In the genomic region with DNA sequence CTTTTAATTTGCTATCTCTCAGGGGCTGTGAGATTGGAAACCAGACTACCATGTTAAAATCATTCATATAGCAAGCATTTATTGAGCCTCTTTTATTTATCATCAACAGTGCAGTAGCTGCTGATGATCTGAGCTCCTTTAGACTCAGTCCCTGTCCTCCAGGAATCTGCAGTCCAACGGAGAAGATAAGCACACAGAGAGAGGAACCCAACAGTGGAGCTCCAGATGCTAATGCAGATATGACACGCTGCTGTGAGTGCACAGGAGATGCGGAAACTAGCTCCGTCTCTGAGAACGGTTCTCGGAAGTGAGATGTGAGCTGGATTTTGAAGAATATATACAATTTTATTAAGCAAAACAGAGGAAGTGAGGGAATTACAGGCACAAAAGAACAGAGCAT, we compare ENCODE assay signal across 1 cellular context.
TF ChIP-seq lines count a peak whose summit lies in the region.

No MANE protein-coding gene starts in this region.

TF ChIP-seq in K562, 482 proteins besides CTCF, POLR2A, EP300 and RAD21 (continued from another document and continues in another):
- no peak for TF ChIP-seq HOMEZ (CRISPR knock-in tag; IDR thresholded peaks at IDR 0.05)
- TF ChIP-seq ZBTB1 (CRISPR knock-in tag; IDR thresholded peaks at IDR 0.05; ENCODE audit: borderline replicate concordance, low read depth) = no peak
- TF ChIP-seq, protein P1, sequence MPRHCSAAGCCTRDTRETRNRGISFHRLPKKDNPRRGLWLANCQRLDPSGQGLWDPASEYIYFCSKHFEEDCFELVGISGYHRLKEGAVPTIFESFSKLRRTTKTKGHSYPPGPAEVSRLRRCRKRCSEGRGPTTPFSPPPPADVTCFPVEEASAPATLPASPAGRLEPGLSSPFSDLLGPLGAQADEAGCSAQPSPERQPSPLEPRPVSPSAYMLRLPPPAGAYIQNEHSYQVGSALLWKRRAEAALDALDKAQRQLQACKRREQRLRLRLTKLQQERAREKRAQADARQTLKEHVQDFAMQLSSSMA (CRISPR knock-in tag; IDR thresholded peaks at IDR 0.05) = no peak
- no peak for TF ChIP-seq PTTG1 (tag; IDR thresholded peaks at IDR 0.05; ENCODE audit: low read depth)
- peak; percentile 99 for TF ChIP-seq CBFA2T3 (IDR thresholded peaks at IDR 0.05)
- TF ChIP-seq ZNF79 (CRISPR knock-in tag; IDR thresholded peaks at IDR 0.05; ENCODE audit: low read depth) = no peak
- TF ChIP-seq, protein P2, sequence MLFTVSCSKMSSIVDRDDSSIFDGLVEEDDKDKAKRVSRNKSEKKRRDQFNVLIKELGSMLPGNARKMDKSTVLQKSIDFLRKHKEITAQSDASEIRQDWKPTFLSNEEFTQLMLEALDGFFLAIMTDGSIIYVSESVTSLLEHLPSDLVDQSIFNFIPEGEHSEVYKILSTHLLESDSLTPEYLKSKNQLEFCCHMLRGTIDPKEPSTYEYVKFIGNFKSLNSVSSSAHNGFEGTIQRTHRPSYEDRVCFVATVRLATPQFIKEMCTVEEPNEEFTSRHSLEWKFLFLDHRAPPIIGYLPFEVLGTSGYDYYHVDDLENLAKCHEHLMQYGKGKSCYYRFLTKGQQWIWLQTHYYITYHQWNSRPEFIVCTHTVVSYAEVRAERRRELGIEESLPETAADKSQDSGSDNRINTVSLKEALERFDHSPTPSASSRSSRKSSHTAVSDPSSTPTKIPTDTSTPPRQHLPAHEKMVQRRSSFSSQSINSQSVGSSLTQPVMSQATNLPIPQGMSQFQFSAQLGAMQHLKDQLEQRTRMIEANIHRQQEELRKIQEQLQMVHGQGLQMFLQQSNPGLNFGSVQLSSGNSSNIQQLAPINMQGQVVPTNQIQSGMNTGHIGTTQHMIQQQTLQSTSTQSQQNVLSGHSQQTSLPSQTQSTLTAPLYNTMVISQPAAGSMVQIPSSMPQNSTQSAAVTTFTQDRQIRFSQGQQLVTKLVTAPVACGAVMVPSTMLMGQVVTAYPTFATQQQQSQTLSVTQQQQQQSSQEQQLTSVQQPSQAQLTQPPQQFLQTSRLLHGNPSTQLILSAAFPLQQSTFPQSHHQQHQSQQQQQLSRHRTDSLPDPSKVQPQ (CRISPR knock-in tag; IDR thresholded peaks at IDR 0.05; ENCODE audit: borderline replicate concordance) = no peak
- TF ChIP-seq, protein P3, sequence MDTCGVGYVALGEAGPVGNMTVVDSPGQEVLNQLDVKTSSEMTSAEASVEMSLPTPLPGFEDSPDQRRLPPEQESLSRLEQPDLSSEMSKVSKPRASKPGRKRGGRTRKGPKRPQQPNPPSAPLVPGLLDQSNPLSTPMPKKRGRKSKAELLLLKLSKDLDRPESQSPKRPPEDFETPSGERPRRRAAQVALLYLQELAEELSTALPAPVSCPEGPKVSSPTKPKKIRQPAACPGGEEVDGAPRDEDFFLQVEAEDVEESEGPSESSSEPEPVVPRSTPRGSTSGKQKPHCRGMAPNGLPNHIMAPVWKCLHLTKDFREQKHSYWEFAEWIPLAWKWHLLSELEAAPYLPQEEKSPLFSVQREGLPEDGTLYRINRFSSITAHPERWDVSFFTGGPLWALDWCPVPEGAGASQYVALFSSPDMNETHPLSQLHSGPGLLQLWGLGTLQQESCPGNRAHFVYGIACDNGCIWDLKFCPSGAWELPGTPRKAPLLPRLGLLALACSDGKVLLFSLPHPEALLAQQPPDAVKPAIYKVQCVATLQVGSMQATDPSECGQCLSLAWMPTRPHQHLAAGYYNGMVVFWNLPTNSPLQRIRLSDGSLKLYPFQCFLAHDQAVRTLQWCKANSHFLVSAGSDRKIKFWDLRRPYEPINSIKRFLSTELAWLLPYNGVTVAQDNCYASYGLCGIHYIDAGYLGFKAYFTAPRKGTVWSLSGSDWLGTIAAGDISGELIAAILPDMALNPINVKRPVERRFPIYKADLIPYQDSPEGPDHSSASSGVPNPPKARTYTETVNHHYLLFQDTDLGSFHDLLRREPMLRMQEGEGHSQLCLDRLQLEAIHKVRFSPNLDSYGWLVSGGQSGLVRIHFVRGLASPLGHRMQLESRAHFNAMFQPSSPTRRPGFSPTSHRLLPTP (IDR thresholded peaks at IDR 0.05; ENCODE audit: borderline replicate concordance, extremely low read depth, insufficient read length) = no peak
- peak; percentile 76 for TF ChIP-seq MBD2 (IDR thresholded peaks at IDR 0.05; ENCODE audit: borderline replicate concordance, low read depth)
- no peak for TF ChIP-seq HMG20B (CRISPR knock-in tag; IDR thresholded peaks at IDR 0.05)
- peak; percentile 72 for TF ChIP-seq ZFP36 (IDR thresholded peaks at IDR 0.05; ENCODE audit: low read depth, low read length, partially characterized antibody)
- peak; percentile 89 for TF ChIP-seq CXXC5 (CRISPR knock-in tag; IDR thresholded peaks at IDR 0.05)
- no peak for TF ChIP-seq LARP7 (IDR thresholded peaks at IDR 0.05)
- no peak for TF ChIP-seq TRIM25 (IDR thresholded peaks at IDR 0.05; ENCODE audit: borderline replicate concordance)
- no peak for TF ChIP-seq PRPF4 (IDR thresholded peaks at IDR 0.05; ENCODE audit: insufficient read depth, low read depth, low read length, poor library complexity, severe bottlenecking)
- TF ChIP-seq MCM3 (IDR thresholded peaks at IDR 0.05) = no peak
- TF ChIP-seq, protein P4, sequence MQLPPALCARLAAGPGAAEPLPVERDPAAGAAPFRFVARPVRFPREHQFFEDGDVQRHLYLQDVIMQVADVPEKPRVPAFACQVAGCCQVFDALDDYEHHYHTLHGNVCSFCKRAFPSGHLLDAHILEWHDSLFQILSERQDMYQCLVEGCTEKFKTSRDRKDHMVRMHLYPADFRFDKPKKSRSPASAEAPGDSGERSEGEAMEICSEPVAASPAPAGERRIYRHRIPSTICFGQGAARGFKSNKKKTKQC (CRISPR knock-in tag; IDR thresholded peaks at IDR 0.05) = no peak
- TF ChIP-seq JUND (IDR thresholded peaks at IDR 0.05; ENCODE audit: borderline replicate concordance, low read depth, low read length) = peak; percentile 84
- TF ChIP-seq JUND (tag; IDR thresholded peaks at IDR 0.05; ENCODE audit: borderline replicate concordance, low read depth, low read length) = no peak; the same call in 2 of the 3 replicates
- no peak for TF ChIP-seq ZKSCAN3 (CRISPR knock-in tag; IDR thresholded peaks at IDR 0.05)
- peak; percentile 81 for TF ChIP-seq ELF1 (tag; IDR thresholded peaks at IDR 0.05)
- TF ChIP-seq GATAD2A (IDR thresholded peaks at IDR 0.05) = 0 out of 2 replicates have a peak, but pooled peaks have one; percentile 61
- TF ChIP-seq NR4A1 (CRISPR knock-in tag; IDR thresholded peaks at IDR 0.05) = no peak
- TF ChIP-seq NR4A1 (tag; IDR thresholded peaks at IDR 0.05) = no peak
- TF ChIP-seq HES1 (IDR thresholded peaks at IDR 0.05; ENCODE audit: low read depth) = no peak
- peak; percentile 94 for TF ChIP-seq NBN (IDR thresholded peaks at IDR 0.05; ENCODE audit: low read depth)
- TF ChIP-seq ZHX1 (conservative IDR thresholded peaks at IDR 0.05; ENCODE audit: low read length) = no peak
- no peak for TF ChIP-seq ZNF384 (IDR thresholded peaks at IDR 0.05; ENCODE audit: low read depth, low read length)
- TF ChIP-seq, protein P5, sequence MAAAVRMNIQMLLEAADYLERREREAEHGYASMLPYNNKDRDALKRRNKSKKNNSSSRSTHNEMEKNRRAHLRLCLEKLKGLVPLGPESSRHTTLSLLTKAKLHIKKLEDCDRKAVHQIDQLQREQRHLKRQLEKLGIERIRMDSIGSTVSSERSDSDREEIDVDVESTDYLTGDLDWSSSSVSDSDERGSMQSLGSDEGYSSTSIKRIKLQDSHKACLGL (CRISPR knock-in tag; IDR thresholded peaks at IDR 0.05; ENCODE audit: borderline replicate concordance, poor library complexity, severe bottlenecking) = no peak
- TF ChIP-seq BCL6 (CRISPR knock-in tag; IDR thresholded peaks at IDR 0.05) = no peak
- TF ChIP-seq ZNF165 (CRISPR knock-in tag; IDR thresholded peaks at IDR 0.05; ENCODE audit: borderline replicate concordance) = no peak
- TF ChIP-seq ZNF146 (CRISPR knock-in tag; IDR thresholded peaks at IDR 0.05; ENCODE audit: unreplicated experiment) = no peak
- TF ChIP-seq PHF20 (IDR thresholded peaks at IDR 0.05; ENCODE audit: partially characterized antibody) = no peak
- TF ChIP-seq ZNF3 (CRISPR knock-in tag; IDR thresholded peaks at IDR 0.05) = no peak
- TF ChIP-seq HLTF (IDR thresholded peaks at IDR 0.05) = no peak
- TF ChIP-seq CBX3 (IDR thresholded peaks at IDR 0.05; ENCODE audit: borderline replicate concordance in 1 of 2, low read length in 2 of 2) = peak in 1 of 2 experiments; percentile 89; a peak in 2 of 3 replicates
